9 cellular contexts compared by ENCODE assay signal in the genomic region with DNA sequence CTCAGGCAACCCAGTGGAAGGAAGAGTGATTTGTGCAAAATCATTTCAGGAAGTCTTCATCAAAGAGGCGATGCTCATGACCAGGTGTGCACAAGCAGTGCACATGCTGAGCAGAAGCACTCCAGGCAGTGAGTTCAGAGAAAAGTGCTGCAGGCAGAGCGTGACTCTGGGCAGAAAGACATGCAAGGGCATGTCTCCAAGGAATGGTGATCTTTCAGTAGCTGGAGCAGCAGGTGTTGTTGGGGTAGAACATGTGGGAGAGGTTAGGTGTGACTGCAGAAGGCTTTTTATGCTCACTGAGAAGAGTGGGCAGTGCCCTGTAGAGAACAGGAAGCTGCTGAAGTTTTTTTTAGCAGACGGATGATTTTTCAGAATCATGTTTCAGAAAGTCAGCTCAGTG.
A peak's percentile ranks its signal among the peaks of the same experiment; 100 is the strongest.
DNase-seq lines count a peak whose midpoint lies in the region; ATAC-seq and TF ChIP-seq lines count a peak whose summit lies in the region.
"Had no signal": no experiment of that assay in that cellular context is flagged by ENCODE, and none has a peak within 500 bp of the region (broad histone marks: within the 10 kb centered on the region; RNA-seq: fewer than 3 reads in every experiment).

No MANE protein-coding gene starts in this region.

- H2BK5ac ChIP-seq in neuronal stem cell (ENCODE audit: low read length), result no peak overlapping the region

- CTCF ChIA-PET in A673 (lab: Charles Lee), result no interaction called here

- no peak overlapping the region for H3K23ac ChIP-seq in neuronal stem cell (ENCODE audit: low read depth, low read length, poor library complexity)

- ATAC-seq in GM19438 (IDR thresholded peaks at IDR 0.05; ENCODE audit: low read depth, unreplicated experiment) (peak; percentile 66), HG03103 (IDR thresholded peaks at IDR 0.05; ENCODE audit: low read depth, unreplicated experiment) (peak; percentile 80)
- ATAC-seq: left cardiac atrium had no signal

- POLR2A ChIA-PET in A673 (lab: Charles Lee; ENCODE audit: low non-redundant PET), result no interaction called here

- no peak for TF ChIP-seq CTCF in A673 (conservative IDR thresholded peaks at IDR 0.05; ENCODE audit: low read depth, low read length)

- H3K27me3 ChIP-seq in neuronal stem cell (ENCODE audit: control insufficient read depth in 3 of 3, insufficient read depth in 3 of 3, low read depth in 1 of 3, low read length in 3 of 3) (no peaks in the 10 kb centered on the region), A673 (replicated peaks; ENCODE audit: insufficient read depth, low read depth, low read length, poor library complexity) (peaks cover 31% of the 10 kb centered on the region)

- WGBS in neuronal stem cell (ENCODE audit: extremely low coverage in 2 of 2, insufficient read length in 2 of 2, insufficient replicate concordance in 1 of 2), 2 donors, result no CpG with 5 or more reads among the region's 3 CpGs

- no peak overlapping the region for H3K14ac ChIP-seq in neuronal stem cell (ENCODE audit: low read length)

- H3K4me1 ChIP-seq in neuronal stem cell (ENCODE audit: control insufficient read depth in 2 of 2, insufficient read depth in 1 of 2, low read depth in 1 of 2, low read length in 2 of 2) (peaks cover 0 to 3% of the 10 kb centered on the region in 2 donors), A673 (ENCODE audit: insufficient read depth, low read length, poor library complexity, severe bottlenecking) (no peaks in the 10 kb centered on the region)

- H2BK120ac ChIP-seq in neuronal stem cell (ENCODE audit: low read depth, low read length), result peak overlapping the region; percentile 28

- no peak overlapping the region for H3K9ac ChIP-seq in neuronal stem cell (ENCODE audit: low read depth, low read length, poor library complexity)

- H3K36me3 ChIP-seq in neuronal stem cell (replicated peaks in 1 of 2; ENCODE audit: control insufficient read depth in 2 of 2, insufficient read depth in 2 of 2, low read length in 2 of 2) (no peaks in the 10 kb centered on the region), A673 (ENCODE audit: insufficient read depth, low read length, poor library complexity, severe bottlenecking) (no peaks in the 10 kb centered on the region)

- no peak overlapping the region for H2BK12ac ChIP-seq in neuronal stem cell (ENCODE audit: low read length)

- no peak overlapping the region for H4K8ac ChIP-seq in neuronal stem cell (ENCODE audit: low read depth, low read length)

- DNase-seq in NCI-H69 (lab: John Stamatoyannopoulos, UW), result peak; percentile 99
- DNase-seq in neuronal stem cell (ENCODE audit: low spot score), result no peak
- DNase-seq in A673 (ENCODE audit: low spot score), result no peak
- DNase-seq in NCI-H2029 treated with DMSO at 0.1 percent for 48 hours (lab: John Stamatoyannopoulos, UW), result no peak
- no peak for DNase-seq in NCI-H82 treated with DMSO at 0.1 percent for 48 hours (lab: John Stamatoyannopoulos, UW; ENCODE audit: unreplicated experiment)
- no peak for DNase-seq in activated gamma-delta T cell treated with Interleukin-2 at 50 U/mL for 16 hours
- DNase-seq: left cardiac atrium had no signal

- H2BK15ac ChIP-seq in neuronal stem cell (ENCODE audit: low read length), result no peak overlapping the region

- H2AK5ac ChIP-seq in neuronal stem cell (ENCODE audit: low read depth, low read length), result peak overlapping the region; percentile 20

- intact Hi-C loops in A673 (cut with micrococcal nuclease; ENCODE audit: unreplicated experiment), result no loop called here

- H3K9me3 ChIP-seq in neuronal stem cell (replicated peaks in 1 of 2; ENCODE audit: control insufficient read depth in 2 of 2, insufficient read depth in 1 of 2, low read depth in 1 of 2, low read length in 2 of 2), result peaks cover 0 to 2% of the 10 kb centered on the region in 2 donors
- no peaks in the 10 kb centered on the region for H3K9me3 ChIP-seq in A673 (ENCODE audit: low read depth, low read length, poor library complexity, severe bottlenecking)

- H3K4ac ChIP-seq in neuronal stem cell (ENCODE audit: low read length), result no peak overlapping the region

- no peak overlapping the region for H4K91ac ChIP-seq in neuronal stem cell (ENCODE audit: low read depth, low read length, poor library complexity)

- peak overlapping the region; percentile 15 for H3K18ac ChIP-seq in neuronal stem cell (ENCODE audit: low read length)

- no TSS peak for BruUV-seq in A673 (replicated peaks; lab: Mats Ljungman, UMichigan)

- H3K4me3 ChIP-seq in neuronal stem cell (ENCODE audit: low read length in 2 of 2) (no peak overlapping the region), A673 (ENCODE audit: low read depth, low read length, poor library complexity, severe bottlenecking) (no peak overlapping the region)

- H2AFZ ChIP-seq in neuronal stem cell (ENCODE audit: low read length), result peak overlapping the region; percentile 25

- H3K27ac ChIP-seq in neuronal stem cell (replicated peaks; ENCODE audit: low read length), result no peak overlapping the region
- no peak overlapping the region for H3K27ac ChIP-seq in A673 (ENCODE audit: low read depth, low read length, poor library complexity, severe bottlenecking)

- no peaks in the 10 kb centered on the region for H3K79me1 ChIP-seq in neuronal stem cell (ENCODE audit: low read depth, low read length)

- H3K4me2 ChIP-seq in neuronal stem cell (ENCODE audit: insufficient read depth, low read length, poor library complexity, severe bottlenecking), result no peak overlapping the region
